8 cellular contexts compared by ENCODE assay signal in the genomic region with DNA sequence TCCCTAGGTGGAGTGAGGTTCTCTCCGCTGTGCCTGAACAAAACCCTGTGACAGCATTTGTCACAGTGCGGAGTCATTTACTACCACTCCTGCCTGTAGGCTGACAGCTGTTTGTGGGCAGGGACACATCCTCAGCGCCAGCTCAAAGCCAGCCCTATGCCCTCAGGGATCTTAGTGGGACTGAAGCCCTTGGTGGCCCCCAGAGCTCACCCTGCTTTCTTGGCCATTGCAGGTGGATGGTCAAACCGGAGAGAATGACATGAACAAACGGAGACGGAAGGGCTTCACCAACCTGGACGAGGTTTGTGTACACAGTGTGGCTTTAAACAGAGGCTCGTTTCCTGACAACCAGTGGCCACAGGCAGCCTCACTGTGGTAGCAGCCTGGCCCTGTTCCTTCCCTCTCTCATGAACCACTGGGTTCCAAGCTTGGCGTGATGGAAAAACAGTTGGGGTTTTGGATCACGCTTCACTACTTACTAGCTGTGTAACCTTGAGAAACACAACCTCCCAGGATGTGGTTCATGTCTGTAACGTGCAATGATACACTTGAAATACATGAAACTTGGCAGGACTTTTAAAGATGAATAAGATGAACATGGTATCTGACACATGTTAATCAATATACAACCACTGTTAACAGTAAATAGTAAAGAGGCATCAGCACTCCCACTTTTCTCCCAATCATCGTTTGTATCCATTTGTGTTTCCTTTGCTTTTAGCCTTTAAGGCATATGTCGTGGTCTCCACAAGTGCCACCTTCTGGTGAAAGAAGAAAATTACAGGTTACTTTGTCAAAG.
A peak's percentile ranks its signal among the peaks of the same experiment; 100 is the strongest.
DNase-seq lines count a peak whose midpoint lies in the region; ATAC-seq and TF ChIP-seq lines count a peak whose summit lies in the region.

No MANE protein-coding gene starts in this region.

- no peaks in the 10 kb centered on the region for H3K36me3 ChIP-seq in ovary

- peaks cover 7% of the 10 kb centered on the region for H3K4me1 ChIP-seq in ovary (ENCODE audit: insufficient read depth)

- WGBS in ovary, 3 donors, result 45 to 53% (median 49%) methylated on average over 13 of the region's 13 CpGs

- intact Hi-C loops in ovary (cut with DNase I), result loop anchor here in 3 of 4 donors (5.0 to 10.0 kb wide), 2 partner anchors 121 to 189 kb away; a partner anchor contains a TSS

- no peak for TF ChIP-seq POLR2A in ovary (IDR thresholded peaks at IDR 0.05)

- no peaks in the 10 kb centered on the region for H3K9me3 ChIP-seq in ovary

- peak; percentile 72 for ATAC-seq in GM19035 (IDR thresholded peaks at IDR 0.05; ENCODE audit: unreplicated experiment)
- ATAC-seq in HG03175 (IDR thresholded peaks at IDR 0.05; ENCODE audit: unreplicated experiment), result peak; percentile 91
- no peak for ATAC-seq in GM18520 (IDR thresholded peaks at IDR 0.05; ENCODE audit: unreplicated experiment)

- peak; percentile 43 to 74 (median 73) for TF ChIP-seq CTCF in ovary (IDR thresholded peaks at IDR 0.05)

- no peaks in the 10 kb centered on the region for H3K27me3 ChIP-seq in ovary

- DNase-seq in COLO829 (ENCODE audit: low spot score), result peak; percentile 69
- peak; percentile 7 for DNase-seq in NCI-H82 treated with DMSO at 0.1 percent for 48 hours (lab: John Stamatoyannopoulos, UW; ENCODE audit: unreplicated experiment)
- DNase-seq in activated T-cell treated with anti-CD3 and anti-CD28 coated beads, Interleukin-2, amount 50 U/mL, for 48 hours, result peak; percentile 71 to 76
- peak; percentile 47 for DNase-seq in fibroblast of the conjunctiva (ENCODE audit: low read depth)
- DNase-seq in ovary, result peak in 2 of 5 donors; percentile 27 to 33

- no peak for TF ChIP-seq EP300 in ovary (IDR thresholded peaks at IDR 0.05)

- no peak overlapping the region for H3K4me3 ChIP-seq in ovary

- H3K27ac ChIP-seq in ovary, result peak overlapping the region; percentile 48 to 51
